ENCODE assay signal across 8 cellular contexts in genomic region chr9:98707158-98708102, GRCh38. TPM values are rescaled to one million over a fixed set of nuclear protein-coding genes. Genes with fewer than 3 reads are reported as not detected.
DNase-seq lines count a peak whose midpoint lies in the region; ATAC-seq and TF ChIP-seq lines count a peak whose summit lies in the region.

No MANE protein-coding gene starts in this region.

- no peak for TF ChIP-seq POLR2A in prostate gland (IDR thresholded peaks at IDR 0.05)

- H3K4me1 ChIP-seq in prostate gland (replicated peaks) = no peaks in the 10 kb centered on the region

- H3K27ac ChIP-seq in prostate gland = no peak overlapping the region

- DNase-seq in activated CD4-positive, alpha-beta T cell treated with anti-CD3 and anti-CD28 coated beads for 48 hours = peak; percentile 55
- no peak for DNase-seq in activated CD4-positive, alpha-beta T cell treated with anti-CD3 and anti-CD28 coated beads, Interleukin-2, amount 50 U/mL, for 4 hours
- DNase-seq in LHCN-M2 (ENCODE audit: low read depth) = peak; percentile 28
- peak; percentile 23 for DNase-seq in UCSD-AML1 (lab: John Stamatoyannopoulos, UW; ENCODE audit: unreplicated experiment)
- DNase-seq in Right ventricle myocardium superior = peak; percentile 60
- DNase-seq in prostate gland (ENCODE audit: low spot score) = peak; percentile 15
- DNase-seq in OCI-M2 (lab: John Stamatoyannopoulos, UW; ENCODE audit: unreplicated experiment) = no peak

- peaks cover 15% of the 10 kb centered on the region for H3K27me3 ChIP-seq in prostate gland (replicated peaks; ENCODE audit: insufficient read depth)

- H3K9me3 ChIP-seq in prostate gland = no peaks in the 10 kb centered on the region

- H3K4me3 ChIP-seq in prostate gland = no peak overlapping the region

- no peaks in the 10 kb centered on the region for H3K36me3 ChIP-seq in prostate gland

- ATAC-seq in Right ventricle myocardium superior (ENCODE audit: poor library complexity) = peak; percentile 73
- no peak for ATAC-seq in HG03520 (IDR thresholded peaks at IDR 0.05; ENCODE audit: unreplicated experiment)

- intact Hi-C loops in Right ventricle myocardium superior (cut with DNase I) (no loop called here), prostate gland (cut with DNase I) (no loop called here)

- peak in 2 of 4 experiments; percentile 13 to 16 for TF ChIP-seq CTCF in prostate gland (IDR thresholded peaks at IDR 0.05)

- 2% methylated on average over 58 of the region's 79 CpGs for WGBS in prostate gland

RNA-seq across cellular contexts. Expression of gene GABBR2, which starts 1.3 kb away (rescaled TPM):
- total RNA-seq in LHCN-M2 (2014; rRNA removed) (not detected in 2 replicates), Right ventricle myocardium superior (0.30 TPM), prostate gland (under 1 TPM in 1 of 2 donors, not detected in 1; 0.97 TPM)
- polyA plus RNA-seq in LHCN-M2 (2012) = 0.17 TPM

Comparison
In these comparisons a context has a peak if more than half of its experiments do, and no peak if none do; other contexts are left out.
1. DNase-seq: peak in activated CD4-positive, alpha-beta T cell treated with anti-CD3 and anti-CD28 coated beads for 48 hours (single experiment), LHCN-M2 (single experiment), UCSD-AML1 (single experiment), Right ventricle myocardium superior (single experiment) and prostate gland (single experiment); none in activated CD4-positive, alpha-beta T cell treated with anti-CD3 and anti-CD28 coated beads, Interleukin-2, amount 50 U/mL, for 4 hours (0 of 2) and OCI-M2 (single experiment).